ENCODE assay signal across 12 cellular contexts in genomic region chr4:88791274-88791673, GRCh38.
DNase-seq lines count a peak whose midpoint lies in the region; ATAC-seq and TF ChIP-seq lines count a peak whose summit lies in the region.
"Had no signal": no experiment of that assay in that cellular context is flagged by ENCODE, and none has a peak within 500 bp of the region (broad histone marks: within the 10 kb centered on the region; RNA-seq: fewer than 3 reads in every experiment).

No MANE protein-coding gene starts in this region.

- H3K27me3 ChIP-seq in AG04450 (ENCODE audit: control insufficient read depth, insufficient read depth, low read length) (no peaks in the 10 kb centered on the region), GM23338 (ENCODE audit: insufficient read depth) (no peaks in the 10 kb centered on the region), foreskin keratinocyte (no peaks in the 10 kb centered on the region), tibial nerve (no peaks in the 10 kb centered on the region)
- H3K27me3 ChIP-seq: MG63, neutrophil had no signal

- no peaks in the 10 kb centered on the region for H3K9me2 ChIP-seq in GM23338 (ENCODE audit: insufficient read depth)

- ATAC-seq in GM23338, result no peak
- peak; percentile 48; the same call in 2 of the 3 replicates for ATAC-seq in SK-N-SH treated with all-trans-retinoic acid at 6 μM for 48 hours
- ATAC-seq in foreskin keratinocyte, result no peak
- no peak for ATAC-seq in GM21529 (IDR thresholded peaks at IDR 0.05; ENCODE audit: unreplicated experiment)
- ATAC-seq in HG03135 (IDR thresholded peaks at IDR 0.05; ENCODE audit: unreplicated experiment), result no peak
- no peak for ATAC-seq in T-cell (replicated peaks in 1 of 4)
- ATAC-seq: effector memory CD8-positive, alpha-beta T cell had no signal

- H3K4me3 Mint-ChIP-seq in GM23338 (no peak overlapping the region), T-cell (no peak overlapping the region)
- H3K4me3 Mint-ChIP-seq: effector memory CD8-positive, alpha-beta T cell had no signal

- H2AFZ ChIP-seq in GM23338, result no peak overlapping the region

- POLR2A ChIA-PET in AG04450 (lab: Yijun Ruan, JAX) (no interaction called here), T-cell (lab: Charles Lee) (interaction anchor here in 1 of 2 donors (0.6 to 1.0 kb wide), 2 partner anchors 19 to 56 kb away, joined by 3 to 4 read pairs; no protein-coding TSS in a partner anchor)

- TF ChIP-seq POLR2A in tibial nerve (IDR thresholded peaks at IDR 0.05), result no peak

- DNase-seq in AG04450 (ENCODE audit: low read depth, low spot score) (no peak), GM23338 (ENCODE audit: low spot score) (peak; percentile 36), foreskin keratinocyte (peak in 1 of 2 donors; percentile 58), tibial nerve (ENCODE audit: low spot score in 2 of 2) (no peak), T-cell (no peak)
- DNase-seq: activated CD4-positive, CD25-positive, alpha-beta regulatory T cell treated with anti-CD3 and anti-CD28 coated beads, Interleukin-2, amount 50 U/mL, for 72 hours; effector memory CD8-positive, alpha-beta T cell; MG63 had no signal

- H3K27ac Mint-ChIP-seq in GM23338 (peak overlapping the region; percentile 70; the same call in 1 of the 2 replicates), T-cell (no peak overlapping the region)
- H3K27ac Mint-ChIP-seq: effector memory CD8-positive, alpha-beta T cell had no signal

- no peaks in the 10 kb centered on the region for H3K79me2 ChIP-seq in GM23338 (replicated peaks; ENCODE audit: insufficient read depth)

- H3K4me3 ChIP-seq in AG04450 (ENCODE audit: low read depth, low read length), result no peak overlapping the region
- H3K4me3 ChIP-seq in GM23338, result no peak overlapping the region
- no peak overlapping the region for H3K4me3 ChIP-seq in tibial nerve
- H3K4me3 ChIP-seq: MG63 had no signal

- TF ChIP-seq CTCF in AG04450 (IDR thresholded peaks at IDR 0.05; ENCODE audit: low read depth, low read length) (peak; percentile 24), GM23338 (conservative IDR thresholded peaks at IDR 0.05; ENCODE audit: low read depth in 2 of 2) (peak; percentile 45 to 48), foreskin keratinocyte (conservative IDR thresholded peaks at IDR 0.05) (peak; percentile 65), tibial nerve (IDR thresholded peaks at IDR 0.05) (peak in 1 of 5 experiments; percentile 17)

- peaks cover 25% of the 10 kb centered on the region for H3K4me1 Mint-ChIP-seq in GM23338
- H3K4me1 Mint-ChIP-seq in T-cell, result peaks cover 0 to 15% (median 10%) of the 10 kb centered on the region in 3 donors

- H3F3A ChIP-seq in GM23338 (replicated peaks; ENCODE audit: low read depth), result no peaks in the 10 kb centered on the region

- no peaks in the 10 kb centered on the region for H3K9me3 Mint-ChIP-seq in GM23338
- H3K9me3 Mint-ChIP-seq in T-cell, result no peaks in the 10 kb centered on the region
- H3K9me3 Mint-ChIP-seq: effector memory CD8-positive, alpha-beta T cell had no signal

- H3K36me3 ChIP-seq in GM23338 (ENCODE audit: insufficient read depth) (peaks cover 4% of the 10 kb centered on the region; the same call in 1 of the 2 replicates), tibial nerve (peaks cover 0 to 27% (median 7%) of the 10 kb centered on the region in 3 donors)
- H3K36me3 ChIP-seq: MG63, neutrophil had no signal

- H4K20me1 ChIP-seq in GM23338 (replicated peaks; ENCODE audit: insufficient read depth), result no peaks in the 10 kb centered on the region

- H3K4me1 ChIP-seq in GM23338 (ENCODE audit: insufficient read depth), result peaks cover 28% of the 10 kb centered on the region
- H3K4me1 ChIP-seq in foreskin keratinocyte, result peaks cover 26% of the 10 kb centered on the region
- peaks cover 0 to 24% (median 7%) of the 10 kb centered on the region in 4 donors for H3K4me1 ChIP-seq in tibial nerve

- CTCF ChIA-PET in AG04450 (lab: Charles Lee) (interaction anchor here (0.6 to 1.3 kb wide), 3 partner anchors 85 to 185 kb away, joined by 3 to 5 read pairs (median 3); no protein-coding TSS in a partner anchor), T-cell (lab: Charles Lee) (interaction anchor here (0.5 to 2.2 kb wide), 5 partner anchors 27 to 567 kb away, joined by 3 to 6 read pairs (median 3); no protein-coding TSS in a partner anchor)

- H3K4me2 ChIP-seq in GM23338, result no peak overlapping the region

- H3K9me3 ChIP-seq in AG04450 (ENCODE audit: control insufficient read depth, insufficient read depth, low read length), result no peaks in the 10 kb centered on the region
- H3K9me3 ChIP-seq in tibial nerve, result no peaks in the 10 kb centered on the region
- H3K9me3 ChIP-seq: MG63, neutrophil had no signal

- 43 to 56% methylated on average over 1 of the region's 1 CpG for WGBS in tibial nerve, 2 donors

- H3K27ac ChIP-seq in AG04450 (ENCODE audit: low read depth, low read length) (no peak overlapping the region), GM23338 (ENCODE audit: low read depth) (no peak overlapping the region), foreskin keratinocyte (peak overlapping the region; percentile 66), tibial nerve (no peak overlapping the region)
- H3K27ac ChIP-seq: neutrophil had no signal

- H3K27me3 Mint-ChIP-seq in GM23338 (ENCODE audit: insufficient read depth, low read depth, poor library complexity) (no peaks in the 10 kb centered on the region), T-cell (no peaks in the 10 kb centered on the region)
- H3K27me3 Mint-ChIP-seq: effector memory CD8-positive, alpha-beta T cell had no signal

- no peak for TF ChIP-seq EP300 in tibial nerve (IDR thresholded peaks at IDR 0.05)

- H3K36me3 Mint-ChIP-seq in GM23338 (ENCODE audit: low read depth) (no peaks in the 10 kb centered on the region), T-cell (peaks cover 3% of the 10 kb centered on the region)

TF ChIP-seq in GM23338, 12 proteins besides CTCF, POLR2A, EP300 and RAD21 (continues in another document):
- TF ChIP-seq ZNF114 (CRISPR knock-in tag; IDR thresholded peaks at IDR 0.05), result no peak
- no peak for TF ChIP-seq NANOG (IDR thresholded peaks at IDR 0.05; ENCODE audit: borderline replicate concordance)
- no peak for TF ChIP-seq EZH2 (IDR thresholded peaks at IDR 0.05; ENCODE audit: low read depth, unreplicated experiment)
- TF ChIP-seq REST (IDR thresholded peaks at IDR 0.05; ENCODE audit: unreplicated experiment), result no peak
- TF ChIP-seq POLR2AphosphoS5 (IDR thresholded peaks at IDR 0.05; ENCODE audit: low read depth), result no peak
- no peak for TF ChIP-seq STAT1 (IDR thresholded peaks at IDR 0.05; ENCODE audit: unreplicated experiment)

TF ChIP-seq in SK-N-SH treated with all-trans-retinoic acid at 6 μM for 48 hours, 23 proteins besides CTCF, POLR2A, EP300 and RAD21 (continues in another document):
- TF ChIP-seq ESRRG (CRISPR knock-in tag; IDR thresholded peaks at IDR 0.05) (no peak), PPARA (CRISPR knock-in tag; IDR thresholded peaks at IDR 0.05; ENCODE audit: borderline replicate concordance) (no peak), POU6F1 (CRISPR knock-in tag; IDR thresholded peaks at IDR 0.05; ENCODE audit: borderline replicate concordance, low read depth) (no peak), CSDC2 (CRISPR knock-in tag; IDR thresholded peaks at IDR 0.05) (no peak), ZNF8 (CRISPR knock-in tag; IDR thresholded peaks at IDR 0.05) (no peak), ARNTL (CRISPR knock-in tag; IDR thresholded peaks at IDR 0.05; ENCODE audit: borderline replicate concordance, low read depth) (no peak), SNAI2 (CRISPR knock-in tag; IDR thresholded peaks at IDR 0.05) (no peak), ZNF565 (CRISPR knock-in tag; conservative IDR thresholded peaks at IDR 0.05; ENCODE audit: low read depth) (no peak), CREB5 (CRISPR knock-in tag; IDR thresholded peaks at IDR 0.05; ENCODE audit: low read depth) (no peak), GLIS3 (CRISPR knock-in tag; IDR thresholded peaks at IDR 0.05) (no peak)
